29 cellular contexts compared by ENCODE assay signal in the genomic region with DNA sequence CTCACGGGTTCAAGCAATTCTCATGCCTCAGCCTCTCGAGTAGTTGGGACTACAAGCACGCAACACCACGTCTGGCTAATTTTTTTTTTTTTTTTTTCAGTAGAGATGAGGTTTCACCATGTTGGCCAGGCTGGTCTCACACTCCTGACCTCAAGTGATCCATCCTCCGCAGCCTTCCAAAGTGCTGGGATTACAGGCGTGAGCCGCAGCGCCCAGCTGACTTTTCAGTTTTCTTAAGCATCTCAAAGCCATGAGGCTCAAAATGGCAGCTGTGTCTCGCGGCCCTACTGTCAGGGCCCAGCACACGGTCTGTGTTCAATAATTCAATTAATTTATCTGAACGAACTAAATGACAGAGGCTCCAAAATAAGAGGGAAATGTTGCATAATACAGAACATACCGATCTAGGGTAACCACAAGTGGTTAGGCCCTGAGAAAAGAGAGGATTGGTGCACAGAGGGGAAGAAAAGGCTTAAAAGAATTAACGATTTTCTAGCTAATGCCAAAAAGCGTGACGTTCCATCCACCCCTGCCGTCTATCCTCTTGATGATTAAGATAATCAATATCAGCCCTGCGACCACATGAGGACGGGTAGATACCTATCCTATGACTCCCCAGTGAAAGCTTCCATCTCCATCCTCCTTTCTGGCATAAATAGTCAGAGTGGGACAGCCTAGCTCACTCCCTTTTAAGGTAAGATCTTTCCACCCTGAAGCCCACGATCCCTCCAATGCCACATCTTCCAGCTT.
"Had no signal": no experiment of that assay in that cellular context is flagged by ENCODE, and none has a peak within 500 bp of the region (broad histone marks: within the 10 kb centered on the region; RNA-seq: fewer than 3 reads in every experiment).

No MANE protein-coding gene starts in this region.

- H3K27ac ChIP-seq: pancreas, psoas muscle, sigmoid colon, thyroid gland, upper lobe of left lung had no signal

- H3K9me3 ChIP-seq: breast epithelium, pancreas, psoas muscle, sigmoid colon, thyroid gland, upper lobe of left lung had no signal

- H3K27me3 ChIP-seq: breast epithelium, pancreas, sigmoid colon, thyroid gland, upper lobe of left lung had no signal

- H3K36me3 ChIP-seq: breast epithelium, pancreas, sigmoid colon, thyroid gland, upper lobe of left lung had no signal

- DNase-seq: activated CD4-positive, alpha-beta memory T cell treated with anti-CD3 and anti-CD28 coated beads for 36 hours; activated CD4-positive, alpha-beta T cell treated with anti-CD3 and anti-CD28 coated beads for 4 hours; activated CD8-positive, alpha-beta memory T cell treated with anti-CD3 and anti-CD28 coated beads, Interleukin-2, amount 50 U/mL, for 4 hours; activated gamma-delta T cell; activated naive CD4-positive, alpha-beta T cell treated with anti-CD3 and anti-CD28 coated beads, Interleukin-2, amount 10 ng/mL, durations not matched to agents 7 days and 5 days; activated naive CD8-positive, alpha-beta T cell treated with anti-CD3 and anti-CD28 coated beads, Interleukin-2, amount 50 U/mL, for 24 hours; activated T-cell treated with anti-CD3 and anti-CD28 coated beads, Interleukin-2, amount 50 U/mL, for 1 hour; amygdala; central memory CD4-positive, alpha-beta T cell; foreskin fibroblast; head of caudate nucleus; hippocampal formation; left colon; naive B cell; nephron progenitor cell; pancreas; psoas muscle; sigmoid colon; stimulated activated CD4-positive, alpha-beta T cell treated with anti-CD3 and anti-CD28 coated beads, Interleukin-1b, Interleukin-23, amount 100 ng/mL, for 48 hours; stimulated activated CD4-positive, alpha-beta T cell treated with anti-CD3 and anti-CD28 coated beads, Interleukin-4, amount 100 ng/mL, for 4 hours; stimulated activated CD8-positive, alpha-beta memory T cell treated with anti-CD3 and anti-CD28 coated beads, Interleukin-4, amount 100 ng/mL, for 48 hours; stimulated activated naive CD8-positive, alpha-beta T cell treated with anti-CD3 and anti-CD28 coated beads, Interleukin-15, amount 100 ng/mL, for 72 hours; T-helper 2 cell; thyroid gland had no signal

- H3K4me2 ChIP-seq: smooth muscle cell had no signal

- H3K27me3 Mint-ChIP-seq: activated CD4-positive, alpha-beta memory T cell treated with anti-CD3 and anti-CD28 coated beads for 36 hours; activated naive CD4-positive, alpha-beta T cell treated with anti-CD3 and anti-CD28 coated beads, Interleukin-2, amount 10 ng/mL, durations not matched to agents 7 days and 5 days; activated naive CD8-positive, alpha-beta T cell treated with anti-CD3 and anti-CD28 coated beads, Interleukin-2, amount 50 U/mL, for 24 hours; naive B cell; stimulated activated memory B cell treated with anti-CD40 and anti-IgM and Interleukin-4, amounts not matched to agents 10 μg/mL and 1 μg/mL and 100 μg/mL, for 72 hours; stimulated activated naive CD8-positive, alpha-beta T cell treated with anti-CD3 and anti-CD28 coated beads, Interleukin-15, amount 100 ng/mL, for 72 hours had no signal

- H3K4me1 ChIP-seq: breast epithelium, pancreas, psoas muscle, sigmoid colon, thyroid gland, upper lobe of left lung had no signal

- ATAC-seq: activated naive CD8-positive, alpha-beta T cell treated with anti-CD3 and anti-CD28 coated beads, Interleukin-2, amount 50 U/mL, for 24 hours; left colon; psoas muscle; stimulated activated memory B cell treated with anti-CD40 and anti-IgM and Interleukin-4, amounts not matched to agents 10 μg/mL and 1 μg/mL and 100 μg/mL, for 72 hours; stimulated activated naive CD8-positive, alpha-beta T cell treated with anti-CD3 and anti-CD28 coated beads, Interleukin-15, amount 100 ng/mL, for 72 hours had no signal

- H3K9me3 Mint-ChIP-seq: activated CD4-positive, alpha-beta memory T cell treated with anti-CD3 and anti-CD28 coated beads for 36 hours; activated naive CD4-positive, alpha-beta T cell treated with anti-CD3 and anti-CD28 coated beads, Interleukin-2, amount 10 ng/mL, durations not matched to agents 7 days and 5 days; activated naive CD8-positive, alpha-beta T cell treated with anti-CD3 and anti-CD28 coated beads, Interleukin-2, amount 50 U/mL, for 24 hours; mesothelial cell of epicardium; naive B cell; nephron progenitor cell; stimulated activated memory B cell treated with anti-CD40 and anti-IgM and Interleukin-4, amounts not matched to agents 10 μg/mL and 1 μg/mL and 100 μg/mL, for 72 hours; stimulated activated naive CD8-positive, alpha-beta T cell treated with anti-CD3 and anti-CD28 coated beads, Interleukin-15, amount 100 ng/mL, for 72 hours had no signal

- H3K4me3 ChIP-seq: breast epithelium, pancreas, psoas muscle, sigmoid colon, smooth muscle cell, thyroid gland, upper lobe of left lung had no signal

- H3K4me3 Mint-ChIP-seq: activated CD4-positive, alpha-beta memory T cell treated with anti-CD3 and anti-CD28 coated beads for 36 hours; activated naive CD4-positive, alpha-beta T cell treated with anti-CD3 and anti-CD28 coated beads, Interleukin-2, amount 10 ng/mL, durations not matched to agents 7 days and 5 days; activated naive CD8-positive, alpha-beta T cell treated with anti-CD3 and anti-CD28 coated beads, Interleukin-2, amount 50 U/mL, for 24 hours; mesothelial cell of epicardium; naive B cell; nephron progenitor cell; stimulated activated memory B cell treated with anti-CD40 and anti-IgM and Interleukin-4, amounts not matched to agents 10 μg/mL and 1 μg/mL and 100 μg/mL, for 72 hours; stimulated activated naive CD8-positive, alpha-beta T cell treated with anti-CD3 and anti-CD28 coated beads, Interleukin-15, amount 100 ng/mL, for 72 hours had no signal

- H3K27ac Mint-ChIP-seq: activated CD4-positive, alpha-beta memory T cell treated with anti-CD3 and anti-CD28 coated beads for 36 hours; activated naive CD4-positive, alpha-beta T cell treated with anti-CD3 and anti-CD28 coated beads, Interleukin-2, amount 10 ng/mL, durations not matched to agents 7 days and 5 days; activated naive CD8-positive, alpha-beta T cell treated with anti-CD3 and anti-CD28 coated beads, Interleukin-2, amount 50 U/mL, for 24 hours; mesothelial cell of epicardium; nephron progenitor cell; stimulated activated memory B cell treated with anti-CD40 and anti-IgM and Interleukin-4, amounts not matched to agents 10 μg/mL and 1 μg/mL and 100 μg/mL, for 72 hours; stimulated activated naive CD8-positive, alpha-beta T cell treated with anti-CD3 and anti-CD28 coated beads, Interleukin-15, amount 100 ng/mL, for 72 hours had no signal

- H3K36me3 Mint-ChIP-seq: activated CD4-positive, alpha-beta memory T cell treated with anti-CD3 and anti-CD28 coated beads for 36 hours; activated naive CD4-positive, alpha-beta T cell treated with anti-CD3 and anti-CD28 coated beads, Interleukin-2, amount 10 ng/mL, durations not matched to agents 7 days and 5 days; mesothelial cell of epicardium; naive B cell; stimulated activated memory B cell treated with anti-CD40 and anti-IgM and Interleukin-4, amounts not matched to agents 10 μg/mL and 1 μg/mL and 100 μg/mL, for 72 hours had no signal

- H3K4me1 Mint-ChIP-seq: activated naive CD4-positive, alpha-beta T cell treated with anti-CD3 and anti-CD28 coated beads, Interleukin-2, amount 10 ng/mL, durations not matched to agents 7 days and 5 days; mesothelial cell of epicardium; stimulated activated memory B cell treated with anti-CD40 and anti-IgM and Interleukin-4, amounts not matched to agents 10 μg/mL and 1 μg/mL and 100 μg/mL, for 72 hours had no signal
